Comparison of ENCODE assay signal across 1 cellular context in the genomic region with DNA sequence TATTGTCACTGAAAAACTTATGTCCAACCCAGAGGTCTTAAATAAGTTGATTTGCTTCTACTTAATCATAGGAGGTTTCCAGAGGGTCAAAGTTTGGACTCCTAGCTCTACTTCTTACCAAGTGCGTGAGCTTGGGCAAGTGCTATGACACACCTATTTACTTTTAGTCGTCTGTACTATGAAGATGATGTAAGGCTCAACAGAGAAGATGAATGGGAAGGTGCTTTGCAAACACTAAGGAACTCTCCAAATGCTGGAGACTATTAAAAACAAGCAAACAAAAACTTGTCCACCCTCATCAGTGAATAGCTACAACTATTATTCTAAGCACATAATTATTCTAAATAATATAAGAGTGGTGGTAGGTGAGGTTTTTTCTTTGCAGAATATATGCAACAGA.
A peak's percentile ranks its signal among the peaks of the same experiment; 100 is the strongest.
TF ChIP-seq lines count a peak whose summit lies in the region.

No MANE protein-coding gene starts in this region.

TF ChIP-seq in HepG2, 621 proteins besides CTCF, POLR2A, EP300 and RAD21:
- TF ChIP-seq, protein P1, sequence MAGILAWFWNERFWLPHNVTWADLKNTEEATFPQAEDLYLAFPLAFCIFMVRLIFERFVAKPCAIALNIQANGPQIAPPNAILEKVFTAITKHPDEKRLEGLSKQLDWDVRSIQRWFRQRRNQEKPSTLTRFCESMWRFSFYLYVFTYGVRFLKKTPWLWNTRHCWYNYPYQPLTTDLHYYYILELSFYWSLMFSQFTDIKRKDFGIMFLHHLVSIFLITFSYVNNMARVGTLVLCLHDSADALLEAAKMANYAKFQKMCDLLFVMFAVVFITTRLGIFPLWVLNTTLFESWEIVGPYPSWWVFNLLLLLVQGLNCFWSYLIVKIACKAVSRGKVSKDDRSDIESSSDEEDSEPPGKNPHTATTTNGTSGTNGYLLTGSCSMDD (CRISPR knock-in tag; IDR thresholded peaks at IDR 0.05): no peak
- TF ChIP-seq MIER2 (CRISPR knock-in tag; IDR thresholded peaks at IDR 0.05) (0 out of 2 replicates have a peak, but pooled peaks have one; percentile 51), GATAD2A (CRISPR knock-in tag; IDR thresholded peaks at IDR 0.05) (0 out of 2 replicates have a peak, but pooled peaks have one; percentile 25), FOXA3 (CRISPR knock-in tag; IDR thresholded peaks at IDR 0.05) (peak; percentile 64; the same call in 1 of the 2 replicates), ZNF616 (CRISPR knock-in tag; IDR thresholded peaks at IDR 0.05; ENCODE audit: low read depth) (no peak), FOSL2 (CRISPR knock-in tag; IDR thresholded peaks at IDR 0.05) (peak; percentile 83), FOXA1 (IDR thresholded peaks at IDR 0.05) (no peak), FOXA1 (CRISPR knock-in tag; IDR thresholded peaks at IDR 0.05) (peak; percentile 48), IKZF4 (CRISPR knock-in tag; IDR thresholded peaks at IDR 0.05; ENCODE audit: borderline replicate concordance, low read depth, not compliant biosample characterization) (no peak)
- TF ChIP-seq, protein P2, sequence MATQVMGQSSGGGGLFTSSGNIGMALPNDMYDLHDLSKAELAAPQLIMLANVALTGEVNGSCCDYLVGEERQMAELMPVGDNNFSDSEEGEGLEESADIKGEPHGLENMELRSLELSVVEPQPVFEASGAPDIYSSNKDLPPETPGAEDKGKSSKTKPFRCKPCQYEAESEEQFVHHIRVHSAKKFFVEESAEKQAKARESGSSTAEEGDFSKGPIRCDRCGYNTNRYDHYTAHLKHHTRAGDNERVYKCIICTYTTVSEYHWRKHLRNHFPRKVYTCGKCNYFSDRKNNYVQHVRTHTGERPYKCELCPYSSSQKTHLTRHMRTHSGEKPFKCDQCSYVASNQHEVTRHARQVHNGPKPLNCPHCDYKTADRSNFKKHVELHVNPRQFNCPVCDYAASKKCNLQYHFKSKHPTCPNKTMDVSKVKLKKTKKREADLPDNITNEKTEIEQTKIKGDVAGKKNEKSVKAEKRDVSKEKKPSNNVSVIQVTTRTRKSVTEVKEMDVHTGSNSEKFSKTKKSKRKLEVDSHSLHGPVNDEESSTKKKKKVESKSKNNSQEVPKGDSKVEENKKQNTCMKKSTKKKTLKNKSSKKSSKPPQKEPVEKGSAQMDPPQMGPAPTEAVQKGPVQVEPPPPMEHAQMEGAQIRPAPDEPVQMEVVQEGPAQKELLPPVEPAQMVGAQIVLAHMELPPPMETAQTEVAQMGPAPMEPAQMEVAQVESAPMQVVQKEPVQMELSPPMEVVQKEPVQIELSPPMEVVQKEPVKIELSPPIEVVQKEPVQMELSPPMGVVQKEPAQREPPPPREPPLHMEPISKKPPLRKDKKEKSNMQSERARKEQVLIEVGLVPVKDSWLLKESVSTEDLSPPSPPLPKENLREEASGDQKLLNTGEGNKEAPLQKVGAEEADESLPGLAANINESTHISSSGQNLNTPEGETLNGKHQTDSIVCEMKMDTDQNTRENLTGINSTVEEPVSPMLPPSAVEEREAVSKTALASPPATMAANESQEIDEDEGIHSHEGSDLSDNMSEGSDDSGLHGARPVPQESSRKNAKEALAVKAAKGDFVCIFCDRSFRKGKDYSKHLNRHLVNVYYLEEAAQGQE (IDR thresholded peaks at IDR 0.05; ENCODE audit: borderline replicate concordance in 1 of 2, low read depth in 1 of 2, low read length in 2 of 2): peak in 1 of 2 experiments; percentile 57; a peak in 1 of 4 replicates
- TF ChIP-seq, protein P3, sequence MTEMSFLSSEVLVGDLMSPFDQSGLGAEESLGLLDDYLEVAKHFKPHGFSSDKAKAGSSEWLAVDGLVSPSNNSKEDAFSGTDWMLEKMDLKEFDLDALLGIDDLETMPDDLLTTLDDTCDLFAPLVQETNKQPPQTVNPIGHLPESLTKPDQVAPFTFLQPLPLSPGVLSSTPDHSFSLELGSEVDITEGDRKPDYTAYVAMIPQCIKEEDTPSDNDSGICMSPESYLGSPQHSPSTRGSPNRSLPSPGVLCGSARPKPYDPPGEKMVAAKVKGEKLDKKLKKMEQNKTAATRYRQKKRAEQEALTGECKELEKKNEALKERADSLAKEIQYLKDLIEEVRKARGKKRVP (CRISPR knock-in tag; IDR thresholded peaks at IDR 0.05): 0 out of 4 replicates have a peak, but pooled peaks of 1 of the 2 experiments have one; percentile 49
- TF ChIP-seq, protein P4, sequence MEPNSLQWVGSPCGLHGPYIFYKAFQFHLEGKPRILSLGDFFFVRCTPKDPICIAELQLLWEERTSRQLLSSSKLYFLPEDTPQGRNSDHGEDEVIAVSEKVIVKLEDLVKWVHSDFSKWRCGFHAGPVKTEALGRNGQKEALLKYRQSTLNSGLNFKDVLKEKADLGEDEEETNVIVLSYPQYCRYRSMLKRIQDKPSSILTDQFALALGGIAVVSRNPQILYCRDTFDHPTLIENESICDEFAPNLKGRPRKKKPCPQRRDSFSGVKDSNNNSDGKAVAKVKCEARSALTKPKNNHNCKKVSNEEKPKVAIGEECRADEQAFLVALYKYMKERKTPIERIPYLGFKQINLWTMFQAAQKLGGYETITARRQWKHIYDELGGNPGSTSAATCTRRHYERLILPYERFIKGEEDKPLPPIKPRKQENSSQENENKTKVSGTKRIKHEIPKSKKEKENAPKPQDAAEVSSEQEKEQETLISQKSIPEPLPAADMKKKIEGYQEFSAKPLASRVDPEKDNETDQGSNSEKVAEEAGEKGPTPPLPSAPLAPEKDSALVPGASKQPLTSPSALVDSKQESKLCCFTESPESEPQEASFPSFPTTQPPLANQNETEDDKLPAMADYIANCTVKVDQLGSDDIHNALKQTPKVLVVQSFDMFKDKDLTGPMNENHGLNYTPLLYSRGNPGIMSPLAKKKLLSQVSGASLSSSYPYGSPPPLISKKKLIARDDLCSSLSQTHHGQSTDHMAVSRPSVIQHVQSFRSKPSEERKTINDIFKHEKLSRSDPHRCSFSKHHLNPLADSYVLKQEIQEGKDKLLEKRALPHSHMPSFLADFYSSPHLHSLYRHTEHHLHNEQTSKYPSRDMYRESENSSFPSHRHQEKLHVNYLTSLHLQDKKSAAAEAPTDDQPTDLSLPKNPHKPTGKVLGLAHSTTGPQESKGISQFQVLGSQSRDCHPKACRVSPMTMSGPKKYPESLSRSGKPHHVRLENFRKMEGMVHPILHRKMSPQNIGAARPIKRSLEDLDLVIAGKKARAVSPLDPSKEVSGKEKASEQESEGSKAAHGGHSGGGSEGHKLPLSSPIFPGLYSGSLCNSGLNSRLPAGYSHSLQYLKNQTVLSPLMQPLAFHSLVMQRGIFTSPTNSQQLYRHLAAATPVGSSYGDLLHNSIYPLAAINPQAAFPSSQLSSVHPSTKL (CRISPR knock-in tag; IDR thresholded peaks at IDR 0.05): peak; percentile 37; the same call in 1 of the 2 replicates
TF ChIP-seq in HepG2: peak in this region for 8.
